In genomic region chr13:102773441-102774209, GRCh38 we compare ENCODE assay signal across 8 cellular contexts. TPM values are rescaled to one million over a fixed set of nuclear protein-coding genes. Genes with fewer than 3 reads are reported as not detected.
DNase-seq lines count a peak whose midpoint lies in the region; ATAC-seq and TF ChIP-seq lines count a peak whose summit lies in the region.

Gene TEX30, minus strand, starts transcription at chr13:102773786. Its CDS starts 3,760 bp downstream, at chr13:102770026.

- H3K36me3 Mint-ChIP-seq in natural killer cell treated with Interleukin-12 subunit alpha and Interleukin-12 subunit beta and Interleukin-15 and Interleukin-18, amount 100 ng/mL, for 72 hours = peaks cover 6% of the 10 kb centered on the region

- peak; percentile 90 for ATAC-seq in GM21786 (IDR thresholded peaks at IDR 0.05; ENCODE audit: unreplicated experiment)
- ATAC-seq in natural killer cell treated with Interleukin-12 subunit alpha and Interleukin-12 subunit beta and Interleukin-15 and Interleukin-18, amount 100 ng/mL, for 72 hours = peak; percentile 97 to 98
- peak; percentile 97 for ATAC-seq in stimulated activated naive CD8-positive, alpha-beta T cell treated with anti-CD3 and anti-CD28 coated beads, Interleukin-15, Interleukin-2, amounts not matched to agents 100 U/mL and 50 U/mL, for 24 hours

- no peaks in the 10 kb centered on the region for H3K27me3 Mint-ChIP-seq in natural killer cell treated with Interleukin-12 subunit alpha and Interleukin-12 subunit beta and Interleukin-15 and Interleukin-18, amount 100 ng/mL, for 72 hours

- peak; percentile 87 for TF ChIP-seq POLR2A in Raji (IDR thresholded peaks at IDR 0.05; ENCODE audit: insufficient read depth, low read depth, low read length)

- H3K4me1 Mint-ChIP-seq in natural killer cell treated with Interleukin-12 subunit alpha and Interleukin-12 subunit beta and Interleukin-15 and Interleukin-18, amount 100 ng/mL, for 72 hours (ENCODE audit: low read depth in 2 of 2) = peaks cover 31 to 37% of the 10 kb centered on the region in 2 donors

- peak within 1 kb of the TSS; percentile 78 to 82 for H3K27ac Mint-ChIP-seq in natural killer cell treated with Interleukin-12 subunit alpha and Interleukin-12 subunit beta and Interleukin-15 and Interleukin-18, amount 100 ng/mL, for 72 hours

- no peaks in the 10 kb centered on the region for H3K9me3 Mint-ChIP-seq in natural killer cell treated with Interleukin-12 subunit alpha and Interleukin-12 subunit beta and Interleukin-15 and Interleukin-18, amount 100 ng/mL, for 72 hours

- DNase-seq in Daoy (ENCODE audit: low read depth) = peak; percentile 90
- peak; percentile 50 for DNase-seq in KG1 (lab: John Stamatoyannopoulos, UW)
- DNase-seq in activated T-helper 9 cell treated with anti-CD3 and anti-CD28 coated beads, Interleukin-2, amount 50 U/mL, for 16 hours (ENCODE audit: low read depth) = peak; percentile 85
- peak; percentile 67 for DNase-seq in fibroblast of peridontal ligament (ENCODE audit: extremely low read depth)
- DNase-seq in natural killer cell treated with Interleukin-12 subunit alpha and Interleukin-12 subunit beta and Interleukin-15 and Interleukin-18, amount 100 ng/mL, for 72 hours (ENCODE audit: low spot score) = peak; percentile 92
- DNase-seq in stimulated activated naive CD8-positive, alpha-beta T cell treated with anti-CD3 and anti-CD28 coated beads, Interleukin-15, Interleukin-2, amounts not matched to agents 100 U/mL and 50 U/mL, for 24 hours = peak; percentile 90

- H3K4me3 Mint-ChIP-seq in natural killer cell treated with Interleukin-12 subunit alpha and Interleukin-12 subunit beta and Interleukin-15 and Interleukin-18, amount 100 ng/mL, for 72 hours = peak within 1 kb of the TSS; percentile 86

RNA-seq across cellular contexts. Expression of gene TEX30, which starts in this region (rescaled TPM):
- 48.4 and 51.3 TPM in 2 replicates for total RNA-seq in Daoy (2014; rRNA removed; shearing (Covaris generic))
- total RNA-seq in natural killer cell treated with Interleukin-12 subunit alpha and Interleukin-12 subunit beta and Interleukin-15 and Interleukin-18, amount 100 ng/mL, for 72 hours = 10 to 100 TPM; 23.3 to 29.1 TPM

Comparison
In these comparisons a context has a peak if more than half of its experiments do, and no peak if none do; other contexts are left out.
1. Peak in every context shown above with its lines: DNase-seq and ATAC-seq.